Comparison of ENCODE assay signal across 20 cellular contexts in genomic region chr6:43122146-43122545, GRCh38. TPM values are rescaled to one million over a fixed set of nuclear protein-coding genes. Genes with fewer than 3 reads are reported as not detected.
A peak's percentile ranks its signal among the peaks of the same experiment; 100 is the strongest.
DNase-seq lines count a peak whose midpoint lies in the region; ATAC-seq and TF ChIP-seq lines count a peak whose summit lies in the region.
"Had no signal": no experiment of that assay in that cellular context is flagged by ENCODE, and none has a peak within 500 bp of the region (broad histone marks: within the 10 kb centered on the region; RNA-seq: fewer than 3 reads in every experiment).

No MANE protein-coding gene starts in this region.

- CTCF ChIA-PET in Panc1 (lab: Charles Lee), result no interaction called here

- H3K4me1 Mint-ChIP-seq in endodermal cell, result peaks cover 33% of the 10 kb centered on the region
- peaks cover 70% of the 10 kb centered on the region for H3K4me1 Mint-ChIP-seq in nephron progenitor cell
- H3K4me1 Mint-ChIP-seq: activated T-helper 17 cell treated with anti-CD3 and anti-CD28 coated beads, Interleukin-2, amount 50 U/mL, for 72 hours; CD8-positive, alpha-beta memory T cell; central memory CD8-positive, alpha-beta T cell had no signal

- no peaks in the 10 kb centered on the region for H3K36me3 ChIP-seq in ACC112 (ENCODE audit: insufficient read depth, low read length)
- H3K36me3 ChIP-seq in Panc1 (ENCODE audit: control insufficient read depth, insufficient read depth, low read length), result no peaks in the 10 kb centered on the region
- H3K36me3 ChIP-seq in endodermal cell (ENCODE audit: control insufficient read depth, insufficient read depth, low read length), result no peaks in the 10 kb centered on the region

- 94% methylated on average over 2 of the region's 2 CpGs; no CpG with 5 or more reads in 1 of the 2 experiments for WGBS in endodermal cell (ENCODE audit: insufficient coverage in 1 of 2, insufficient read length in 1 of 2), 2 experiments

- in situ Hi-C loops in Panc1 (cut with HindIII; ENCODE audit: low pct_unique_long_range_greater_than_20kb, low sequenced_read_pairs), result no loop called here

- H3K9me3 Mint-ChIP-seq in endodermal cell, result no peaks in the 10 kb centered on the region
- no peaks in the 10 kb centered on the region for H3K9me3 Mint-ChIP-seq in nephron progenitor cell
- H3K9me3 Mint-ChIP-seq: activated T-helper 17 cell treated with anti-CD3 and anti-CD28 coated beads, Interleukin-2, amount 50 U/mL, for 72 hours; CD8-positive, alpha-beta memory T cell; central memory CD8-positive, alpha-beta T cell had no signal

- no peak overlapping the region for H3K4me3 Mint-ChIP-seq in endodermal cell
- no peak overlapping the region for H3K4me3 Mint-ChIP-seq in nephron progenitor cell
- H3K4me3 Mint-ChIP-seq: activated T-helper 17 cell treated with anti-CD3 and anti-CD28 coated beads, Interleukin-2, amount 50 U/mL, for 72 hours; CD8-positive, alpha-beta memory T cell; central memory CD8-positive, alpha-beta T cell had no signal

- peaks cover 22% of the 10 kb centered on the region for H3K79me2 ChIP-seq in ACC112 (ENCODE audit: control insufficient read depth, insufficient read depth, low read length, unreplicated experiment)

- no peaks in the 10 kb centered on the region for H3K9me3 ChIP-seq in Panc1 (ENCODE audit: control insufficient read depth, insufficient read depth, low read depth, low read length)
- no peaks in the 10 kb centered on the region for H3K9me3 ChIP-seq in endodermal cell (ENCODE audit: control insufficient read depth, low read length)
- H3K9me3 ChIP-seq: A549 had no signal

- POLR2A ChIA-PET in Panc1 (lab: Charles Lee), result no interaction called here

- H3K27ac ChIP-seq in ACC112 (ENCODE audit: low read depth, low read length) (peak overlapping the region; percentile 86), Panc1 (ENCODE audit: low read length) (peak overlapping the region; percentile 83), endodermal cell (ENCODE audit: low read depth, low read length) (no peak overlapping the region)
- H3K27ac ChIP-seq: KMS-11 had no signal

- H3K27me3 Mint-ChIP-seq in endodermal cell (ENCODE audit: insufficient read depth), result no peaks in the 10 kb centered on the region
- peaks cover 6% of the 10 kb centered on the region for H3K27me3 Mint-ChIP-seq in nephron progenitor cell (ENCODE audit: low read depth, poor library complexity)
- H3K27me3 Mint-ChIP-seq: activated T-helper 17 cell treated with anti-CD3 and anti-CD28 coated beads, Interleukin-2, amount 50 U/mL, for 72 hours; central memory CD8-positive, alpha-beta T cell had no signal

- H3K36me3 Mint-ChIP-seq in endodermal cell (ENCODE audit: low read depth) (no peaks in the 10 kb centered on the region), nephron progenitor cell (ENCODE audit: low read depth) (peaks cover 7% of the 10 kb centered on the region)
- H3K36me3 Mint-ChIP-seq: CD8-positive, alpha-beta memory T cell had no signal

- H3K9ac ChIP-seq in endodermal cell (ENCODE audit: extremely low read depth, low read length, poor library complexity, severe bottlenecking), result no peak overlapping the region
- H3K9ac ChIP-seq: KMS-11 had no signal

- BruUV-seq in Panc1 (replicated peaks; lab: Mats Ljungman, UMichigan), result no TSS peak

- DNase-seq in Panc1 (ENCODE audit: low read depth, low spot score) (no peak), endodermal cell (no peak), nephron progenitor cell (no peak), NCI-H146 treated with DMSO at 0.1 percent for 48 hours (lab: John Stamatoyannopoulos, UW; ENCODE audit: unreplicated experiment) (no peak), cerebellar cortex (ENCODE audit: low spot score) (no peak), AG20443 (ENCODE audit: low spot score) (no peak)
- DNase-seq: CD8-positive, alpha-beta memory T cell; NCI-H1105; NCI-H2107; NCI-H524 treated with DMSO at 0.1 percent for 48 hours; stimulated activated CD4-positive, alpha-beta T cell treated with anti-CD3 and anti-CD28 coated beads, Interleukin-12 subunit alpha, Interleukin-12 subunit beta, amount 100 ng/mL, for 4 hours; stimulated activated naive CD4-positive, alpha-beta T cell; T-helper 9 cell had no signal

- intact Hi-C loops in Panc1 (cut with micrococcal nuclease; ENCODE audit: unreplicated experiment), result no loop called here

- no peak for ATAC-seq in Panc1
- no peak for ATAC-seq in GM21529 (IDR thresholded peaks at IDR 0.05; ENCODE audit: unreplicated experiment)
- ATAC-seq: activated CD4-positive, CD25-positive, alpha-beta regulatory T cell treated with anti-CD3 and anti-CD28 coated beads, Interleukin-2, amount 50 U/mL, for 24 hours; activated T-helper 17 cell treated with anti-CD3 and anti-CD28 coated beads, Interleukin-2, amount 50 U/mL, for 72 hours had no signal

- TF ChIP-seq CTCF in Panc1 (IDR thresholded peaks at IDR 0.05) (no peak), endodermal cell (conservative IDR thresholded peaks at IDR 0.05) (no peak), nephron progenitor cell (IDR thresholded peaks at IDR 0.05) (no peak)

- H3K27ac Mint-ChIP-seq in endodermal cell, result peak overlapping the region; percentile 52
- peak overlapping the region; percentile 98 for H3K27ac Mint-ChIP-seq in nephron progenitor cell
- H3K27ac Mint-ChIP-seq: activated T-helper 17 cell treated with anti-CD3 and anti-CD28 coated beads, Interleukin-2, amount 50 U/mL, for 72 hours had no signal

- H3K4me1 ChIP-seq in ACC112 (ENCODE audit: control insufficient read depth, insufficient read depth, low read length, unreplicated experiment) (peaks cover 55% of the 10 kb centered on the region), Panc1 (ENCODE audit: control insufficient read depth, insufficient read depth, low read length) (peaks cover 53% of the 10 kb centered on the region), endodermal cell (ENCODE audit: control insufficient read depth, insufficient read depth, low read length) (no peaks in the 10 kb centered on the region)

- H3K27me3 ChIP-seq in ACC112 (ENCODE audit: insufficient read depth, low read length) (no peaks in the 10 kb centered on the region), Panc1 (ENCODE audit: control insufficient read depth, insufficient read depth, low read length) (no peaks in the 10 kb centered on the region), endodermal cell (ENCODE audit: control insufficient read depth, insufficient read depth, low read length, poor library complexity, severe bottlenecking) (no peaks in the 10 kb centered on the region)

- no peak overlapping the region for H3K4me3 ChIP-seq in ACC112 (ENCODE audit: low read depth, low read length)
- no peak overlapping the region for H3K4me3 ChIP-seq in Panc1 (ENCODE audit: low read depth in 2 of 2, low read length in 2 of 2)
- H3K4me3 ChIP-seq in endodermal cell (ENCODE audit: low read length), result no peak overlapping the region
- H3K4me3 ChIP-seq: A549 had no signal

- H2AFZ ChIP-seq in ACC112 (ENCODE audit: low read length, unreplicated experiment), result no peak overlapping the region

RNA-seq across cellular contexts. Expression of gene PTK7, which starts 46.0 kb away (rescaled TPM):
- total RNA-seq in Panc1 (2021; ENCODE audit: unreplicated experiment) (240 TPM), endodermal cell (100 to 1,000 TPM; 167 to 183 TPM)
- polyA plus RNA-seq in Panc1 (2012; ENCODE audit: insufficient read length), result 281 TPM
- 126 TPM for polyA plus RNA-seq in endodermal cell (2013, experiment 1 of 2)
- polyA plus RNA-seq in endodermal cell (2013, experiment 2 of 2), result 121 TPM

RNA-seq across cellular contexts. Expression of gene SRF, which starts 48.9 kb away (rescaled TPM):
- total RNA-seq in Panc1 (2021; ENCODE audit: unreplicated experiment) (48.9 TPM), endodermal cell (10 to 100 TPM; 32.7 to 44.2 TPM)
- polyA plus RNA-seq in Panc1 (2012; ENCODE audit: insufficient read length), result 60.8 TPM
- polyA plus RNA-seq in endodermal cell (2013, experiment 1 of 2), result 37.7 TPM
- 35.2 TPM for polyA plus RNA-seq in endodermal cell (2013, experiment 2 of 2)

RNA-seq across cellular contexts. Expression of gene CUL9, which starts 59.9 kb away (rescaled TPM):
- total RNA-seq in Panc1 (2021; ENCODE audit: unreplicated experiment) (54.3 TPM), endodermal cell (10 to 100 TPM; 30.3 to 34.1 TPM)
- 41.2 TPM for polyA plus RNA-seq in Panc1 (2012; ENCODE audit: insufficient read length)
- polyA plus RNA-seq in endodermal cell (2013, experiment 1 of 2), result 27.8 TPM
- polyA plus RNA-seq in endodermal cell (2013, experiment 2 of 2), result 26.6 TPM
